ENCODE assay signal across 9 cellular contexts in genomic region chr1:118335372-118335771, GRCh38.
DNase-seq lines count a peak whose midpoint lies in the region; ATAC-seq lines count a peak whose summit lies in the region.
"Had no signal": no experiment of that assay in that cellular context is flagged by ENCODE, and none has a peak within 500 bp of the region (broad histone marks: within the 10 kb centered on the region; RNA-seq: fewer than 3 reads in every experiment).

No MANE protein-coding gene starts in this region.

- no peak overlapping the region for H3K4me3 Mint-ChIP-seq in naive thymus-derived CD8-positive, alpha-beta T cell

- H3K9me3 Mint-ChIP-seq in naive thymus-derived CD8-positive, alpha-beta T cell, result peaks cover 0 to 17% (median 5%) of the 10 kb centered on the region in 9 donors

- POLR2A ChIA-PET in naive thymus-derived CD8-positive, alpha-beta T cell (lab: Charles Lee), result no interaction called here

- peak; percentile 92 for ATAC-seq in GM19351 (IDR thresholded peaks at IDR 0.05; ENCODE audit: unreplicated experiment)
- ATAC-seq in HG03066 (IDR thresholded peaks at IDR 0.05; ENCODE audit: low read depth, unreplicated experiment), result peak; percentile 93
- no peak for ATAC-seq in naive thymus-derived CD8-positive, alpha-beta T cell
- ATAC-seq: Right ventricle myocardium inferior had no signal

- no peak overlapping the region for H3K27ac Mint-ChIP-seq in naive thymus-derived CD8-positive, alpha-beta T cell

- no peaks in the 10 kb centered on the region for H3K36me3 Mint-ChIP-seq in naive thymus-derived CD8-positive, alpha-beta T cell

- H3K4me1 Mint-ChIP-seq in naive thymus-derived CD8-positive, alpha-beta T cell, result peaks cover 0 to 2% (median 0%) of the 10 kb centered on the region in 4 donors

- DNase-seq in AG20443 (ENCODE audit: low spot score), result peak; percentile 42
- peak; percentile 31 for DNase-seq in T1000 (lab: John Stamatoyannopoulos, UW)
- DNase-seq in NCI-H128 (lab: John Stamatoyannopoulos, UW; ENCODE audit: unreplicated experiment), result no peak
- DNase-seq in pons (ENCODE audit: low spot score), result no peak
- DNase-seq in naive thymus-derived CD8-positive, alpha-beta T cell, result no peak
- no peak for DNase-seq in hippocampal formation (lab: John Stamatoyannopoulos, UW)

- H3K27me3 Mint-ChIP-seq in naive thymus-derived CD8-positive, alpha-beta T cell, result no peaks in the 10 kb centered on the region

Comparison
In these comparisons a context has a peak if more than half of its experiments do, and no peak if none do; other contexts are left out.
1. DNase-seq: peak in AG20443 (single experiment) and T1000 (single experiment); none in NCI-H128 (single experiment), pons (single experiment), naive thymus-derived CD8-positive, alpha-beta T cell (0 of 10) and hippocampal formation (0 of 2).
2. ATAC-seq: peak in GM19351 (single experiment) and HG03066 (single experiment); none in naive thymus-derived CD8-positive, alpha-beta T cell (0 of 2).